11 cellular contexts compared by ENCODE assay signal in genomic region chr4:39931441-39931901, GRCh38. TPM values are rescaled to one million over a fixed set of nuclear protein-coding genes. Genes with fewer than 3 reads are reported as not detected.
DNase-seq lines count a peak whose midpoint lies in the region; ATAC-seq and TF ChIP-seq lines count a peak whose summit lies in the region.
"Had no signal": no experiment of that assay in that cellular context is flagged by ENCODE, and none has a peak within 500 bp of the region (broad histone marks: within the 10 kb centered on the region; RNA-seq: fewer than 3 reads in every experiment).

No MANE protein-coding gene starts in this region.

- H3K4me3 ChIP-seq in CD4-positive, alpha-beta memory T cell (ENCODE audit: low read length in 2 of 2): no peak overlapping the region
- H3K4me3 ChIP-seq in SK-N-MC: no peak overlapping the region
- H3K4me3 ChIP-seq in lower lobe of right lung: no peak overlapping the region

- H3K27ac ChIP-seq in CD4-positive, alpha-beta memory T cell (ENCODE audit: low read depth, low read length): no peak overlapping the region
- H3K27ac ChIP-seq in SK-N-MC: peak overlapping the region; percentile 27
- H3K27ac ChIP-seq in lower lobe of right lung: no peak overlapping the region

- DNase-seq in CD4-positive, alpha-beta memory T cell: peak in 1 of 5 donors; percentile 5
- DNase-seq in SK-N-MC (ENCODE audit: low read depth, low spot score) (no peak), lower lobe of right lung (no peak), DMS 273 (lab: John Stamatoyannopoulos, UW; ENCODE audit: unreplicated experiment) (no peak)
- DNase-seq: activated CD8-positive, alpha-beta memory T cell treated with anti-CD3 and anti-CD28 coated beads for 24 hours; Calu3; SHP77 treated with DMSO at 0.1 percent for 48 hours had no signal

- intact Hi-C loops in CD4-positive, alpha-beta memory T cell (cut with micrococcal nuclease): loop anchor here (5.0 kb wide), 1 partner anchor 46 kb away; the partner anchor contains the start of gene PDS5A
- intact Hi-C loops in lower lobe of right lung (cut with DNase I): no loop called here

- no peak for TF ChIP-seq CTCF in lower lobe of right lung (IDR thresholded peaks at IDR 0.05)

- CTCF ChIA-PET in CD4-positive, alpha-beta memory T cell (lab: Charles Lee; ENCODE audit: partially characterized antibody): interaction anchor here (1.4 kb wide), 1 partner anchor 51 kb away, joined by 3 read pairs; no protein-coding TSS in a partner anchor

- peaks cover 14 to 29% of the 10 kb centered on the region in 2 donors for H3K36me3 Mint-ChIP-seq in CD4-positive, alpha-beta memory T cell

- peaks cover 42 to 65% (median 47%) of the 10 kb centered on the region in 4 donors for H3K4me1 Mint-ChIP-seq in CD4-positive, alpha-beta memory T cell

- H3K27me3 ChIP-seq in CD4-positive, alpha-beta memory T cell (ENCODE audit: insufficient read depth, low read length): no peaks in the 10 kb centered on the region
- H3K27me3 ChIP-seq in lower lobe of right lung (ENCODE audit: low read depth): no peaks in the 10 kb centered on the region

- peak; percentile 68 for ATAC-seq in GM18868 (IDR thresholded peaks at IDR 0.05; ENCODE audit: unreplicated experiment)
- peak; percentile 51 to 57 for ATAC-seq in lower lobe of right lung
- ATAC-seq in HG03342 (IDR thresholded peaks at IDR 0.05; ENCODE audit: unreplicated experiment): no peak
- ATAC-seq in GM19452 (IDR thresholded peaks at IDR 0.05; ENCODE audit: unreplicated experiment): no peak
- no peak for ATAC-seq in GM18873 (IDR thresholded peaks at IDR 0.05; ENCODE audit: low FRiP score, unreplicated experiment)

- H3K9me3 ChIP-seq in CD4-positive, alpha-beta memory T cell (ENCODE audit: control insufficient read depth in 1 of 2, low read length in 2 of 2): no peaks in the 10 kb centered on the region
- H3K9me3 ChIP-seq in SK-N-MC (ENCODE audit: low read depth, low read length): no peaks in the 10 kb centered on the region
- no peaks in the 10 kb centered on the region for H3K9me3 ChIP-seq in lower lobe of right lung

- H3K36me3 ChIP-seq in CD4-positive, alpha-beta memory T cell (ENCODE audit: insufficient read depth, low read length): peaks cover 6% of the 10 kb centered on the region
- peaks cover 20% of the 10 kb centered on the region for H3K36me3 ChIP-seq in SK-N-MC (ENCODE audit: insufficient read depth, low read length)
- H3K36me3 ChIP-seq in lower lobe of right lung: peaks cover 16% of the 10 kb centered on the region

- no peak overlapping the region for H3K9ac ChIP-seq in SK-N-MC (ENCODE audit: insufficient read length)

- peaks cover 52% of the 10 kb centered on the region for H3K4me1 ChIP-seq in CD4-positive, alpha-beta memory T cell (ENCODE audit: insufficient read depth, low read length)
- H3K4me1 ChIP-seq in lower lobe of right lung: peaks cover 17% of the 10 kb centered on the region

- peak overlapping the region in 5 of 8 donors; percentile 5 to 67 (median 35) for H3K4me3 Mint-ChIP-seq in CD4-positive, alpha-beta memory T cell

- peak overlapping the region; percentile 83 to 92 (median 87) for H3K27ac Mint-ChIP-seq in CD4-positive, alpha-beta memory T cell

- POLR2A ChIA-PET in CD4-positive, alpha-beta memory T cell (lab: Charles Lee; ENCODE audit: partially characterized antibody): no interaction called here

- no peaks in the 10 kb centered on the region for H3K27me3 Mint-ChIP-seq in CD4-positive, alpha-beta memory T cell

- no peaks in the 10 kb centered on the region for H3K9me3 Mint-ChIP-seq in CD4-positive, alpha-beta memory T cell

RNA-seq across cellular contexts. Expression of gene PDS5A, which starts 46.2 kb away (rescaled TPM):
- total RNA-seq in CD4-positive, alpha-beta memory T cell: 10 to 100 TPM; 96.9 to 97.6 TPM
- 10 to 100 TPM; 27.4 to 56.6 TPM for polyA plus RNA-seq in CD4-positive, alpha-beta memory T cell
- total RNA-seq in lower lobe of right lung: 74.8 TPM

Comparison
In these comparisons a context has a peak if more than half of its experiments do, and no peak if none do; other contexts are left out.
1. ATAC-seq: peak in GM18868 (single experiment) and lower lobe of right lung (2 of 2); none in HG03342 (single experiment), GM19452 (single experiment) and GM18873 (single experiment).